In the genomic region with DNA sequence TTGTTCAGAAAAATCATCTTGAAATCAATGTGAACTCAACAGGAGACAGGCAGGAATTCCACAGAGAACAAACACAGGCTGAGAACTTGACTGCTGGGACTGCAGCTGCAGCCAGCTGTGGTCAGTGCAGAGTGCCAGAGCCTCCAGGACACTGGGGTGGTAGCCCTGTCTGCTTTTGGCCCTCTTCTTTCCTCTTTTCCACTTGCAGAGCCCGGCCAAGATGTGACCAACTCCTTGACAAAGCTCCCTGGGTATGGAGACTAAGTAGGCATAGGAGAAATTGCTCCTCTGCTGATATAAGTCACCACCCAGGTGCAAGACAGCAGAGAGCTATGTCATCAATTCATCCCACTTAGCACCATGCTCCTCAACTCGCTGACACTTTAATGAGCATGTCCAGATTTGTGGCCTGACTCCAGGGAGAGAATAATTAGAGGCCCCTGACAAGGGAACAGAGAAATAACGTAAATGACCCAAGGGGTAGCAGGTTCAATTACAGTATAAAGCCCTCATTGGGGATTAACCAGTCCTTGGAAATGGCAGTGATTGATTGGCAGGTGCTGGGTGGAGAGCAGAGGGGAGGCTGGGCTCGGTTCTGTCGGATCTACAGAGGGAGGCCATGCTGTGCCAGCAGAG, we compare ENCODE assay signal across 1 cellular context.
TF ChIP-seq lines count a peak whose summit lies in the region.

No MANE protein-coding gene starts in this region.

TF ChIP-seq in neural cell, 6 proteins besides CTCF, POLR2A, EP300 and RAD21 (continued from another document):
- TF ChIP-seq, protein P1, sequence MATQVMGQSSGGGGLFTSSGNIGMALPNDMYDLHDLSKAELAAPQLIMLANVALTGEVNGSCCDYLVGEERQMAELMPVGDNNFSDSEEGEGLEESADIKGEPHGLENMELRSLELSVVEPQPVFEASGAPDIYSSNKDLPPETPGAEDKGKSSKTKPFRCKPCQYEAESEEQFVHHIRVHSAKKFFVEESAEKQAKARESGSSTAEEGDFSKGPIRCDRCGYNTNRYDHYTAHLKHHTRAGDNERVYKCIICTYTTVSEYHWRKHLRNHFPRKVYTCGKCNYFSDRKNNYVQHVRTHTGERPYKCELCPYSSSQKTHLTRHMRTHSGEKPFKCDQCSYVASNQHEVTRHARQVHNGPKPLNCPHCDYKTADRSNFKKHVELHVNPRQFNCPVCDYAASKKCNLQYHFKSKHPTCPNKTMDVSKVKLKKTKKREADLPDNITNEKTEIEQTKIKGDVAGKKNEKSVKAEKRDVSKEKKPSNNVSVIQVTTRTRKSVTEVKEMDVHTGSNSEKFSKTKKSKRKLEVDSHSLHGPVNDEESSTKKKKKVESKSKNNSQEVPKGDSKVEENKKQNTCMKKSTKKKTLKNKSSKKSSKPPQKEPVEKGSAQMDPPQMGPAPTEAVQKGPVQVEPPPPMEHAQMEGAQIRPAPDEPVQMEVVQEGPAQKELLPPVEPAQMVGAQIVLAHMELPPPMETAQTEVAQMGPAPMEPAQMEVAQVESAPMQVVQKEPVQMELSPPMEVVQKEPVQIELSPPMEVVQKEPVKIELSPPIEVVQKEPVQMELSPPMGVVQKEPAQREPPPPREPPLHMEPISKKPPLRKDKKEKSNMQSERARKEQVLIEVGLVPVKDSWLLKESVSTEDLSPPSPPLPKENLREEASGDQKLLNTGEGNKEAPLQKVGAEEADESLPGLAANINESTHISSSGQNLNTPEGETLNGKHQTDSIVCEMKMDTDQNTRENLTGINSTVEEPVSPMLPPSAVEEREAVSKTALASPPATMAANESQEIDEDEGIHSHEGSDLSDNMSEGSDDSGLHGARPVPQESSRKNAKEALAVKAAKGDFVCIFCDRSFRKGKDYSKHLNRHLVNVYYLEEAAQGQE (IDR thresholded peaks at IDR 0.05; ENCODE audit: borderline replicate concordance), result no peak
- TF ChIP-seq POLR2AphosphoS5 (IDR thresholded peaks at IDR 0.05), result no peak
